ENCODE assay signal across 8 cellular contexts in genomic region chr10:28532509-28533314, GRCh38. TPM values are rescaled to one million over a fixed set of nuclear protein-coding genes. Genes with fewer than 3 reads are reported as not detected.
DNase-seq lines count a peak whose midpoint lies in the region; ATAC-seq and TF ChIP-seq lines count a peak whose summit lies in the region.

TSS of gene WAC (plus strand) at chr10:28533118. CDS start at chr10:28533580, 462 bp downstream.

- H3K27me3 ChIP-seq in OCI-LY3 (ENCODE audit: low read depth, low read length) (no peaks in the 10 kb centered on the region), mononuclear cell (ENCODE audit: insufficient read depth, low read length) (no peaks in the 10 kb centered on the region)

- peak within 1 kb of the TSS; percentile 92 for H3K27ac ChIP-seq in OCI-LY3 (ENCODE audit: low read length)

- peak; percentile 80 for ATAC-seq in GM21515 (IDR thresholded peaks at IDR 0.05; ENCODE audit: unreplicated experiment)

- H3K9me3 ChIP-seq in OCI-LY3 (ENCODE audit: insufficient read depth, low read length) (no peaks in the 10 kb centered on the region), mononuclear cell (ENCODE audit: low read depth, low read length) (no peaks in the 10 kb centered on the region)

- H4K20me1 ChIP-seq in OCI-LY3 (ENCODE audit: insufficient read depth, low read length): peaks cover 18% of the 10 kb centered on the region

- H3K4me3 ChIP-seq in OCI-LY3 (ENCODE audit: low read length) (peak within 1 kb of the TSS; percentile 100), mononuclear cell (ENCODE audit: low read length) (peak within 1 kb of the TSS; percentile 80)

- H2AFZ ChIP-seq in OCI-LY3 (ENCODE audit: low read depth, low read length): peak within 1 kb of the TSS; percentile 86; the same call in 1 of the 2 replicates

- peak within 1 kb of the TSS; percentile 94 for H3K4me2 ChIP-seq in OCI-LY3 (ENCODE audit: low read length)

- H3K36me3 ChIP-seq in OCI-LY3 (replicated peaks; ENCODE audit: low read depth, low read length): peaks cover 56% of the 10 kb centered on the region

- peak within 1 kb of the TSS; percentile 99 for H3K9ac ChIP-seq in OCI-LY3 (ENCODE audit: low read length)

- no peak for TF ChIP-seq CTCF in OCI-LY3 (IDR thresholded peaks at IDR 0.05; ENCODE audit: low read depth, low read length)

- H3K79me2 ChIP-seq in OCI-LY3 (ENCODE audit: low read length): peaks cover 74% of the 10 kb centered on the region

- peak; percentile 96 for DNase-seq in D341Med (ENCODE audit: low spot score)
- peak; percentile 93 for DNase-seq in HuH-7 (ENCODE audit: low spot score)
- peak; percentile 95 for DNase-seq in activated T-cell treated with anti-CD3 and anti-CD28 coated beads for 1 hour (ENCODE audit: low read depth)
- DNase-seq in epidermal melanocyte (ENCODE audit: insufficient read length, low spot score): peak; percentile 79
- peak; percentile 91 to 94 for DNase-seq in stimulated activated CD8-positive, alpha-beta memory T cell treated with anti-CD3 and anti-CD28 coated beads, Interleukin-4, amount 100 ng/mL, for 1 hour (ENCODE audit: low read depth in 2 of 2, low spot score in 1 of 2)

- H3K4me1 ChIP-seq in OCI-LY3 (ENCODE audit: low read length): peaks cover 17% of the 10 kb centered on the region
- H3K4me1 ChIP-seq in mononuclear cell (ENCODE audit: insufficient read depth, low read length): peaks cover 31% of the 10 kb centered on the region

RNA-seq across cellular contexts. Expression of gene WAC, which starts in this region (rescaled TPM):
- 224 TPM for total RNA-seq in mononuclear cell

Comparison
In these comparisons a context has a peak if more than half of its experiments do, and no peak if none do; other contexts are left out.
1. Peak in every context shown above with its lines: DNase-seq, ATAC-seq, H3K4me3 ChIP-seq and H3K27ac ChIP-seq.